Comparison of ENCODE assay signal across 24 cellular contexts in genomic region chr21:17578162-17578561, GRCh38.
"Had no signal": no experiment of that assay in that cellular context is flagged by ENCODE, and none has a peak within 500 bp of the region (broad histone marks: within the 10 kb centered on the region; RNA-seq: fewer than 3 reads in every experiment).

No MANE protein-coding gene starts in this region.

- H3K36me3 ChIP-seq: Peyer's patch, SJCRH30 had no signal

- ATAC-seq: activated T-cell treated with anti-CD3 and anti-CD28 coated beads, Interleukin-2, amount 50 U/mL, for 4 hours had no signal

- H3K27me3 ChIP-seq: Peyer's patch, SJCRH30 had no signal

- H3K4me1 ChIP-seq: Peyer's patch, SJCRH30 had no signal

- DNase-seq: activated CD4-positive, alpha-beta memory T cell treated with anti-CD3 and anti-CD28 coated beads for 36 hours; activated CD4-positive, alpha-beta T cell treated with anti-CD3 and anti-CD28 coated beads, Interleukin-2, amount 10 ng/mL, durations not matched to agents 7 days and 5 days; activated CD4-positive, CD25-positive, alpha-beta regulatory T cell; activated CD8-positive, alpha-beta memory T cell treated with anti-CD3 and anti-CD28 coated beads for 24 hours; activated effector memory CD4-positive, alpha-beta T cell treated with anti-CD3 and anti-CD28 coated beads, Interleukin-2, amount 50 U/mL, for 16 hours; activated naive CD4-positive, alpha-beta T cell treated with anti-CD3 and anti-CD28 coated beads for 36 hours; activated naive CD8-positive, alpha-beta T cell treated with anti-CD3 and anti-CD28 coated beads for 36 hours; activated T-cell treated with anti-CD3 and anti-CD28 coated beads, Interleukin-2, amount 50 U/mL, for 4 hours; cerebellar nuclear complex; KG1; NCI-H1092; NCI-H1436; NCI-H1694 treated with DMSO at 0.1 percent for 48 hours; NCI-H2029 treated with DMSO at 0.1 percent for 48 hours; NCI-H524 treated with DMSO at 0.1 percent for 48 hours; NK-92 treated with Interleukin-12 subunit alpha and Interleukin-12 subunit beta, amount 100 ng/mL, for 24 hours; OCI-M1; Peyer's patch; Right ventricle myocardium superior; SJCRH30; SK-N-SH; T-helper 1 cell had no signal

- H3K27ac ChIP-seq: Peyer's patch, RWPE1, SJCRH30, VCaP had no signal

- H3K9me3 ChIP-seq: Peyer's patch, SJCRH30, SK-N-SH had no signal

- H3K4me3 ChIP-seq: Peyer's patch, SJCRH30 had no signal
